8 cellular contexts compared by ENCODE assay signal in the genomic region with DNA sequence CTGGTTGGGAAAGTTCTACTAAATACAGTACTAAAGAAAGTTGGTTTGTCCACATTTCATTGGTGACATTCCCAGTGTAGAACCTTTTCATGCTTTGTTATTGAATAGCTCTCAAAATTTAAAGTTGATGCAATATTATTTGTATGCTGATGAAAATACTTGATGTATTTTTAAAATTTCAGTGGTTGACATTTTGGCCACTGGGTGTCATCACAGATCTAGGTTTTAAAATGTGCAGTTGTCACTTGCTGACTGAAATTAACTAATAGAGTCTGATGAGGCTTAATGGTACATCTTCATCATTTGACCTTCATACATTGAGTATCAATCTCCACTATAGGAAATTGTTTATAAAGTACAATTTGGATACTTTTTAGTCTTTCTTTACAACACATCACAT. TPM values are rescaled to one million over a fixed set of nuclear protein-coding genes. Genes with fewer than 3 reads are reported as not detected.
DNase-seq lines count a peak whose midpoint lies in the region; ATAC-seq and TF ChIP-seq lines count a peak whose summit lies in the region.

No MANE protein-coding gene starts in this region.

- no peak overlapping the region for H3K14ac ChIP-seq in trophoblast cell (ENCODE audit: low read length)

- no peaks in the 10 kb centered on the region for H3K36me3 ChIP-seq in BJ (ENCODE audit: control insufficient read depth, insufficient read depth, low read length)
- no peaks in the 10 kb centered on the region for H3K36me3 ChIP-seq in trophoblast cell (ENCODE audit: control insufficient read depth in 1 of 2, insufficient read depth in 2 of 2, low read length in 2 of 2)

- H3K79me2 ChIP-seq in trophoblast cell (ENCODE audit: control insufficient read depth, insufficient read depth, low read length, poor library complexity), result no peaks in the 10 kb centered on the region

- no peak overlapping the region for H2BK12ac ChIP-seq in trophoblast cell (ENCODE audit: low read length)

- POLR2A ChIA-PET in BJ (lab: Charles Lee), result no interaction called here

- no peak for TF ChIP-seq POLR2A in erythroblast (IDR thresholded peaks at IDR 0.05; ENCODE audit: low read length)

- H4K8ac ChIP-seq in trophoblast cell (ENCODE audit: low read depth, low read length), result no peak overlapping the region

- H3K23ac ChIP-seq in trophoblast cell (ENCODE audit: low read length), result no peak overlapping the region

- no peaks in the 10 kb centered on the region for H3K4me1 ChIP-seq in trophoblast cell (ENCODE audit: control insufficient read depth in 1 of 2, insufficient read depth in 2 of 2, low read length in 2 of 2)

- no peak overlapping the region for H3K27ac ChIP-seq in trophoblast cell (ENCODE audit: low read depth, low read length)

- peak; percentile 26; the same call in 1 of the 2 replicates for TF ChIP-seq CTCF in BJ (IDR thresholded peaks at IDR 0.05; ENCODE audit: insufficient read depth, low read depth, low read length)

- H2BK5ac ChIP-seq in trophoblast cell (ENCODE audit: low read depth, low read length, poor library complexity), result no peak overlapping the region

- H3K27me3 ChIP-seq in BJ (ENCODE audit: control insufficient read depth, insufficient read depth, low read length) (no peaks in the 10 kb centered on the region), trophoblast cell (ENCODE audit: insufficient read depth, low read length) (no peaks in the 10 kb centered on the region)

- no peak overlapping the region for H4K91ac ChIP-seq in trophoblast cell (ENCODE audit: low read depth, low read length)

- H3K18ac ChIP-seq in trophoblast cell (ENCODE audit: low read length), result no peak overlapping the region

- CTCF ChIA-PET in BJ (lab: Yijun Ruan, JAX), result interaction anchor here (0.8 kb wide), 1 partner anchor 355 kb away, joined by 3 read pairs; no protein-coding TSS in a partner anchor

- DNase-seq in BJ (ENCODE audit: low read depth) (no peak), RPMI8226 (peak; percentile 39), erythroblast (lab: John Stamatoyannopoulos, UW) (peak; percentile 64 to 68), trophoblast cell (peak; percentile 30 to 68), NCI-H187 treated with DMSO at 0.1 percent for 48 hours (lab: John Stamatoyannopoulos, UW) (no peak)

- H3K9ac ChIP-seq in trophoblast cell (ENCODE audit: low read length), result no peak overlapping the region

- no peak overlapping the region for H4K12ac ChIP-seq in trophoblast cell (ENCODE audit: low read depth, low read length)

- no peaks in the 10 kb centered on the region for H3K79me1 ChIP-seq in trophoblast cell (ENCODE audit: low read length)

- H3K4me3 ChIP-seq in BJ (ENCODE audit: low read depth, low read length) (no peak overlapping the region), trophoblast cell (ENCODE audit: low read depth, low read length) (no peak overlapping the region)

- no peak overlapping the region for H3K4ac ChIP-seq in trophoblast cell (ENCODE audit: low read depth, low read length)

- H2BK120ac ChIP-seq in trophoblast cell (ENCODE audit: insufficient read depth, low read length, poor library complexity), result no peak overlapping the region

- H3K9me3 ChIP-seq in trophoblast cell (ENCODE audit: insufficient read depth, low read depth, low read length), result no peaks in the 10 kb centered on the region

- no peak overlapping the region for H2AFZ ChIP-seq in trophoblast cell (ENCODE audit: insufficient read depth, low read length, poor library complexity)

- H2AK5ac ChIP-seq in trophoblast cell (ENCODE audit: low read length), result no peak overlapping the region

- ATAC-seq in GM19468 (IDR thresholded peaks at IDR 0.05; ENCODE audit: extremely low read depth, unreplicated experiment) (peak; percentile 48), GM18858 (IDR thresholded peaks at IDR 0.05; ENCODE audit: unreplicated experiment) (no peak), GM21367 (IDR thresholded peaks at IDR 0.05; ENCODE audit: unreplicated experiment) (no peak)

- no peak overlapping the region for H3K4me2 ChIP-seq in trophoblast cell (ENCODE audit: low read length)

RNA-seq across cellular contexts. Expression of gene CMAS, which starts 37.1 kb away (rescaled TPM):
- 7.2 and 17.1 TPM in 2 replicates for polyA plus RNA-seq in BJ (2011; rRNA removed)
- polyA minus RNA-seq in BJ (2011; rRNA and poly(A)+ RNA removed), result 2.0 and 2.1 TPM in 2 replicates
- polyA plus RNA-seq in trophoblast cell (2013), result 53.8 and 54.3 TPM in 2 replicates

Comparison
In these comparisons a context has a peak if more than half of its experiments do, and no peak if none do; other contexts are left out.
1. DNase-seq: peak in RPMI8226 (single experiment), erythroblast (2 of 2) and trophoblast cell (2 of 2); none in BJ (single experiment) and NCI-H187 treated with DMSO at 0.1 percent for 48 hours (single experiment).